8 cellular contexts compared by ENCODE assay signal in the genomic region with DNA sequence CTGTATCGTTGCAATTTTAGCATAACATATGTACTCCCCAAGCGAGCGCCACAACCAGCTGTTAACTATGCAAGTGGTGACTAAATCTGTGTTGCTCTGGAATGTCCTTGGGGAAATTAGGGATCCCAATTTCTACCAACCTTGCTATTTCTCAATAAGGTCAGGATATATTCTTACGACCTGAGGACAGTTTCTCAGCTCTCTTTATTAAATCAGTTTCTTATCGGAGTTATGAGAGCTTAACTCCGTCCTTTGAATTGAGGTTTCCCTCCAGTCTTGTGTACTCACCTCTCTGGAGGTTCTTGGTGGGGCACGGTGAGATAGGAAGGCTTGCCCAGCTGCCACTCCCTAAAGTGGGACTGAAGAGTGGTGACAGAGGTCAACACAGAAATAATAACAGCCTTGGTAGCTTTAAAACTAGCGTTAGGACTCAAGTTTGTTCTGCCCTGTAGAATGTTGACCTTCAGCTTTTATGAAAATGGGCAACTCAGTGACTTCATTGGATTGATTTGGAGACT. TPM values are rescaled to one million over a fixed set of nuclear protein-coding genes. Genes with fewer than 3 reads are reported as not detected.
DNase-seq lines count a peak whose midpoint lies in the region; ATAC-seq, FAIRE-seq and TF ChIP-seq lines count a peak whose summit lies in the region.

No MANE protein-coding gene starts in this region.

- H3K9me3 ChIP-seq in adrenal gland (replicated peaks in 1 of 3) (no peaks in the 10 kb centered on the region), HepG2 (ENCODE audit: low read length) (no peaks in the 10 kb centered on the region), transverse colon (no peaks in the 10 kb centered on the region)

- H3K79me2 ChIP-seq in HepG2 (ENCODE audit: insufficient read depth, low read length): peaks cover 44% of the 10 kb centered on the region

- no peaks in the 10 kb centered on the region for H3K9me3 Mint-ChIP-seq in activated naive CD4-positive, alpha-beta T cell treated with anti-CD3 and anti-CD28 coated beads, Interleukin-2, amount 10 ng/mL, durations not matched to agents 7 days and 5 days

- peak overlapping the region; percentile 100 for H3K9ac ChIP-seq in HepG2 (ENCODE audit: insufficient read depth, low read depth, low read length)

- peaks cover 57% of the 10 kb centered on the region for H3K36me3 Mint-ChIP-seq in activated naive CD4-positive, alpha-beta T cell treated with anti-CD3 and anti-CD28 coated beads, Interleukin-2, amount 10 ng/mL, durations not matched to agents 7 days and 5 days

- CTCF ChIA-PET in activated naive CD4-positive, alpha-beta T cell treated with anti-CD3 and anti-CD28 coated beads, Interleukin-2, amount 10 ng/mL, durations not matched to agents 7 days and 5 days (lab: Charles Lee): interaction anchor here (0.6 to 1.7 kb wide), 9 partner anchors 22 to 260 kb away, joined by 3 to 11 read pairs (median 3); partner anchors contain the start of gene MDC1
- CTCF ChIA-PET in HepG2 (lab: Yijun Ruan, JAX; ENCODE audit: low intra/inter-chr PET ratio, low total read pairs): interaction anchor here (0.9 kb wide), 1 partner anchor 104 kb away, joined by 3 read pairs; no protein-coding TSS in a partner anchor

- intact Hi-C loops in adrenal gland (cut with DNase I) (no loop called here), HepG2 (cut with micrococcal nuclease; ENCODE audit: unreplicated experiment) (loop anchor here (5.0 kb wide), 1 partner anchor 39 kb away; no protein-coding TSS in a partner anchor), transverse colon (cut with DNase I; ENCODE audit: low total_unique reads) (loop anchor here (5.0 kb wide), 2 partner anchors 69 to 104 kb away; partner anchors contain the start of genes PPP1R18 and TUBB)

- H3K4me2 ChIP-seq in HepG2 (ENCODE audit: low read depth, low read length): peak overlapping the region; percentile 78

- peak overlapping the region; percentile 93 for H3K4me3 Mint-ChIP-seq in activated naive CD4-positive, alpha-beta T cell treated with anti-CD3 and anti-CD28 coated beads, Interleukin-2, amount 10 ng/mL, durations not matched to agents 7 days and 5 days

- H3K4me1 Mint-ChIP-seq in activated naive CD4-positive, alpha-beta T cell treated with anti-CD3 and anti-CD28 coated beads, Interleukin-2, amount 10 ng/mL, durations not matched to agents 7 days and 5 days: peaks cover 35% of the 10 kb centered on the region

- no peak for FAIRE-seq in HepG2 (lab: Jason Lieb, UNC)

- H3K36me3 ChIP-seq in adrenal gland (replicated peaks in 1 of 2) (peaks cover 0 to 56% of the 10 kb centered on the region in 2 donors), HepG2 (replicated peaks in 1 of 2; ENCODE audit: control insufficient read depth in 1 of 2, insufficient read depth in 2 of 2, low read length in 2 of 2) (peaks cover 8 to 28% of the 10 kb centered on the region in 2 experiments), transverse colon (peaks cover 0 to 45% (median 22%) of the 10 kb centered on the region in 4 donors)

- WGBS in adrenal gland, 4 donors: 6 to 10% (median 8%) methylated on average over 8 of the region's 8 CpGs
- WGBS in HepG2 (ENCODE audit: low lambda C conversion rate): 1% methylated on average over 8 of the region's 8 CpGs
- WGBS in transverse colon (ENCODE audit: low coverage in 1 of 2), 2 donors: 8 to 12% methylated on average over 8 of the region's 8 CpGs

- no peak for DNase-seq in activated naive CD4-positive, alpha-beta T cell treated with anti-CD3 and anti-CD28 coated beads, Interleukin-2, amount 10 ng/mL, durations not matched to agents 7 days and 5 days
- DNase-seq in activated naive CD4-positive, alpha-beta T cell treated with anti-CD3 and anti-CD28 coated beads, Interleukin-2, amount 50 U/mL, for 16 hours: no peak
- DNase-seq in adrenal gland (no peak), HepG2 (ENCODE audit: low spot score) (peak; percentile 25), transverse colon (peak; percentile 57), NCI-H345 treated with DMSO at 0.1 percent for 48 hours (lab: John Stamatoyannopoulos, UW; ENCODE audit: unreplicated experiment) (no peak), omental fat pad (ENCODE audit: low spot score) (no peak)

- no peak for TF ChIP-seq POLR2A in adrenal gland (IDR thresholded peaks at IDR 0.05)
- TF ChIP-seq POLR2A in HepG2 (IDR thresholded peaks at IDR 0.05; ENCODE audit: insufficient read depth in 1 of 2, low read depth in 2 of 2, low read length in 2 of 2): no peak
- TF ChIP-seq POLR2A in transverse colon (IDR thresholded peaks at IDR 0.05): peak; percentile 35

- no peak for TF ChIP-seq CTCF in adrenal gland (IDR thresholded peaks at IDR 0.05)
- no peak for TF ChIP-seq CTCF in HepG2 (CRISPR knock-in tag; IDR thresholded peaks at IDR 0.05)
- TF ChIP-seq CTCF in transverse colon (IDR thresholded peaks at IDR 0.05): no peak
- no peak for TF ChIP-seq CTCF in omental fat pad (IDR thresholded peaks at IDR 0.05)

- no peaks in the 10 kb centered on the region for H3K27me3 ChIP-seq in adrenal gland
- H3K27me3 ChIP-seq in HepG2 (ENCODE audit: control insufficient read depth in 1 of 2, insufficient read depth in 2 of 2, low read length in 2 of 2): no peaks in the 10 kb centered on the region; a peak in 1 of 5 replicates
- H3K27me3 ChIP-seq in transverse colon: no peaks in the 10 kb centered on the region

- in situ Hi-C loops in HepG2 (cut with HindIII; ENCODE audit: extremely low pct_ligation_motif_present, low pct_unique_long_range_greater_than_20kb) (no loop called here), transverse colon (cut with MboI; ENCODE audit: low pct_ligation_motif_present in 1 of 4, low pct_unique_long_range_greater_than_20kb in 1 of 4, low sequenced_read_pairs in 3 of 4) (no loop called here)

- H2AFZ ChIP-seq in HepG2 (ENCODE audit: low read length): no peak overlapping the region

- H3K4me1 ChIP-seq in adrenal gland (replicated peaks in 1 of 2) (peaks cover 10 to 23% of the 10 kb centered on the region in 2 donors), HepG2 (ENCODE audit: insufficient read depth, low read length) (peaks cover 27% of the 10 kb centered on the region), transverse colon (peaks cover 13 to 30% (median 26%) of the 10 kb centered on the region in 4 donors)

- TF ChIP-seq EP300 in HepG2 (IDR thresholded peaks at IDR 0.05; ENCODE audit: low read depth in 2 of 2, low read length in 2 of 2): no peak
- TF ChIP-seq EP300 in HepG2 (CRISPR knock-in tag; IDR thresholded peaks at IDR 0.05; ENCODE audit: borderline replicate concordance): no peak
- no peak for TF ChIP-seq EP300 in transverse colon (IDR thresholded peaks at IDR 0.05; ENCODE audit: low read depth)

- peak overlapping the region in 3 of 4 donors; percentile 34 to 75 (median 68) for H3K4me3 ChIP-seq in adrenal gland
- H3K4me3 ChIP-seq in HepG2 (replicated peaks in 1 of 3; ENCODE audit: insufficient read depth in 1 of 3, low read depth in 2 of 3, low read length in 3 of 3): peak overlapping the region; percentile 83 to 90 (median 89)
- peak overlapping the region; percentile 43 to 71 (median 66) for H3K4me3 ChIP-seq in transverse colon

- ATAC-seq in HepG2: no peak
- ATAC-seq in HG02970 (IDR thresholded peaks at IDR 0.05; ENCODE audit: low FRiP score, unreplicated experiment): no peak
- ATAC-seq in omental fat pad (ENCODE audit: low FRiP score): no peak

- H3K27ac ChIP-seq in adrenal gland (peak overlapping the region; percentile 55 to 96 (median 92)), HepG2 (ENCODE audit: extremely low read length, insufficient read depth, low read length) (peak overlapping the region; percentile 96), transverse colon (peak overlapping the region; percentile 93 to 98 (median 94))

- no peak for TF ChIP-seq RAD21 in HepG2 (CRISPR knock-in tag; IDR thresholded peaks at IDR 0.05)

- H3K27ac Mint-ChIP-seq in activated naive CD4-positive, alpha-beta T cell treated with anti-CD3 and anti-CD28 coated beads, Interleukin-2, amount 10 ng/mL, durations not matched to agents 7 days and 5 days: peak overlapping the region; percentile 99

- peaks cover 5% of the 10 kb centered on the region for H3K27me3 Mint-ChIP-seq in activated naive CD4-positive, alpha-beta T cell treated with anti-CD3 and anti-CD28 coated beads, Interleukin-2, amount 10 ng/mL, durations not matched to agents 7 days and 5 days

- peaks cover 12% of the 10 kb centered on the region for H4K20me1 ChIP-seq in HepG2 (ENCODE audit: insufficient read depth, low read length)

- BruUV-seq in HepG2 (replicated peaks; lab: Mats Ljungman, UMichigan): no TSS peak

- POLR2A ChIA-PET in HepG2 (lab: Yijun Ruan, JAX): interaction anchor here (0.8 to 2.6 kb wide), 29 partner anchors 8 to 290 kb away, joined by 3 to 36 read pairs (median 7); partner anchors contain the start of genes ABCF1, ATAT1, C6orf136 and DDR1

RNA-seq across cellular contexts. Expression of gene MRPS18B, which starts 0.7 kb away (rescaled TPM):
- total RNA-seq in adrenal gland (100 to 1,000 TPM in 1 of 8 donors, 10 to 100 TPM in 7; 51.0 to 105 (median 74.8) TPM), HepG2 (2016; rRNA removed; fragmentation: Illumina TruSeq; extraction: Trizol) (125 and 143 TPM in 2 replicates), transverse colon (10 to 100 TPM in 3 of 4 donors, 1 to 10 TPM in 1; 6.0 to 61.9 (median 39.4) TPM), omental fat pad (10 to 100 TPM; 35.7 to 67.4 (median 43.0) TPM)
- polyA plus RNA-seq in adrenal gland (10 to 100 TPM; 43.0 to 90.5 (median 48.5) TPM), HepG2 (2011; rRNA removed) (120 and 131 TPM in 2 replicates)
- total RNA-seq in HepG2 (2016; cell fraction: cytosol; rRNA removed; fragmentation: Illumina TruSeq; extraction: Trizol; ENCODE audit: low read depth): 32.6 TPM in 2 replicates
- total RNA-seq in HepG2 (2016; cell fraction: insoluble cytoplasmic fraction; rRNA removed; fragmentation: Illumina TruSeq; extraction: Trizol): 120 and 146 TPM in 2 replicates
- 53.3 and 56.2 TPM in 2 replicates for total RNA-seq in HepG2 (2016; cell fraction: membrane; rRNA removed; fragmentation: Illumina TruSeq; extraction: Trizol)
- total RNA-seq in HepG2 (2016; cell fraction: nucleus; rRNA removed; fragmentation: Illumina TruSeq; extraction: Trizol): 38.3 and 39.9 TPM in 2 replicates
- polyA plus RNA-seq in HepG2 (2011; cell fraction: cytosol; rRNA removed): 137 and 149 TPM in 2 replicates
- 25.6 and 35.8 TPM in 2 replicates for polyA plus RNA-seq in HepG2 (2011; cell fraction: nucleus; rRNA removed)
- 83.8 and 84.0 TPM in 2 replicates for polyA plus RNA-seq in HepG2 (2012)
- polyA plus RNA-seq in HepG2 (2016; cell fraction: cytosol; fragmentation: Illumina TruSeq; extraction: Trizol; ENCODE audit: low read depth): 28.1 and 28.2 TPM in 2 replicates
- polyA plus RNA-seq in HepG2 (2016; cell fraction: insoluble cytoplasmic fraction; fragmentation: Illumina TruSeq; extraction: Trizol; ENCODE audit: low read depth): 143 and 157 TPM in 2 replicates
- 41.0 and 43.8 TPM in 2 replicates for polyA plus RNA-seq in HepG2 (2016; cell fraction: membrane; fragmentation: Illumina TruSeq; extraction: Trizol; ENCODE audit: low read depth)
- 60.4 and 64.4 TPM in 2 replicates for polyA plus RNA-seq in HepG2 (2016; cell fraction: nucleus; fragmentation: Illumina TruSeq; extraction: Trizol; ENCODE audit: insufficient read depth, low read depth)
- polyA minus RNA-seq in HepG2 (2011; rRNA and poly(A)+ RNA removed; ENCODE audit: low replicate concordance): 114 and 157 TPM in 2 replicates
- 64.3 and 74.7 TPM in 2 replicates for polyA minus RNA-seq in HepG2 (2011; cell fraction: cytosol; rRNA and poly(A)+ RNA removed)
- 20.7 and 27.8 TPM in 2 replicates for polyA minus RNA-seq in HepG2 (2011; cell fraction: nucleus; rRNA and poly(A)+ RNA removed)

RNA-seq across cellular contexts. Expression of gene PPP1R10, which starts 1.3 kb away (rescaled TPM):
- 100 to 1,000 TPM in 1 of 8 donors, 10 to 100 TPM in 7; 33.3 to 102 (median 72.0) TPM for total RNA-seq in adrenal gland
- 10 to 100 TPM; 28.8 to 99.1 (median 61.1) TPM for polyA plus RNA-seq in adrenal gland
- 19.5 and 38.4 TPM in 2 replicates for total RNA-seq in HepG2 (2016; rRNA removed; fragmentation: Illumina TruSeq; extraction: Trizol)
- total RNA-seq in HepG2 (2016; cell fraction: cytosol; rRNA removed; fragmentation: Illumina TruSeq; extraction: Trizol; ENCODE audit: low read depth): 5.1 and 5.4 TPM in 2 replicates
- total RNA-seq in HepG2 (2016; cell fraction: insoluble cytoplasmic fraction; rRNA removed; fragmentation: Illumina TruSeq; extraction: Trizol): 13.2 and 42.6 TPM in 2 replicates
- 19.2 and 21.3 TPM in 2 replicates for total RNA-seq in HepG2 (2016; cell fraction: membrane; rRNA removed; fragmentation: Illumina TruSeq; extraction: Trizol)
- 91.7 and 92.9 TPM in 2 replicates for total RNA-seq in HepG2 (2016; cell fraction: nucleus; rRNA removed; fragmentation: Illumina TruSeq; extraction: Trizol)
- 24.2 and 26.3 TPM in 2 replicates for polyA plus RNA-seq in HepG2 (2011; rRNA removed)
- polyA plus RNA-seq in HepG2 (2011; cell fraction: cytosol; rRNA removed): 7.9 and 8.8 TPM in 2 replicates
- polyA plus RNA-seq in HepG2 (2011; cell fraction: nucleus; rRNA removed): 65.0 and 73.1 TPM in 2 replicates
- 21.8 and 27.4 TPM in 2 replicates for polyA plus RNA-seq in HepG2 (2012)
- polyA plus RNA-seq in HepG2 (2016; cell fraction: cytosol; fragmentation: Illumina TruSeq; extraction: Trizol; ENCODE audit: low read depth): 1.3 and 1.7 TPM in 2 replicates
- 13.5 and 21.2 TPM in 2 replicates for polyA plus RNA-seq in HepG2 (2016; cell fraction: insoluble cytoplasmic fraction; fragmentation: Illumina TruSeq; extraction: Trizol; ENCODE audit: low read depth)
- 3.0 and 3.3 TPM in 2 replicates for polyA plus RNA-seq in HepG2 (2016; cell fraction: membrane; fragmentation: Illumina TruSeq; extraction: Trizol; ENCODE audit: low read depth)
- polyA plus RNA-seq in HepG2 (2016; cell fraction: nucleus; fragmentation: Illumina TruSeq; extraction: Trizol; ENCODE audit: insufficient read depth, low read depth): 51.3 and 58.2 TPM in 2 replicates
- polyA minus RNA-seq in HepG2 (2011; rRNA and poly(A)+ RNA removed; ENCODE audit: low replicate concordance): 75.0 and 146 TPM in 2 replicates
- 20.5 and 21.2 TPM in 2 replicates for polyA minus RNA-seq in HepG2 (2011; cell fraction: cytosol; rRNA and poly(A)+ RNA removed)
- 501 and 572 TPM in 2 replicates for polyA minus RNA-seq in HepG2 (2011; cell fraction: nucleus; rRNA and poly(A)+ RNA removed)
- total RNA-seq in transverse colon: 10 to 100 TPM; 35.5 to 62.5 (median 53.8) TPM
- 10 to 100 TPM; 26.3 to 89.4 (median 42.0) TPM for total RNA-seq in omental fat pad

RNA-seq across cellular contexts. Expression of gene ATAT1, which starts 8.3 kb away (rescaled TPM):
- 10 to 100 TPM in 1 of 8 donors, 1 to 10 TPM in 6, under 1 TPM in 1; 0.78 to 10.1 (median 5.9) TPM for total RNA-seq in adrenal gland
- 10 to 100 TPM; 10.1 to 16.3 (median 13.0) TPM for polyA plus RNA-seq in adrenal gland
- 5.4 and 9.2 TPM in 2 replicates for total RNA-seq in HepG2 (2016; rRNA removed; fragmentation: Illumina TruSeq; extraction: Trizol)
- total RNA-seq in HepG2 (2016; cell fraction: cytosol; rRNA removed; fragmentation: Illumina TruSeq; extraction: Trizol; ENCODE audit: low read depth): 3.2 and 3.8 TPM in 2 replicates
- total RNA-seq in HepG2 (2016; cell fraction: insoluble cytoplasmic fraction; rRNA removed; fragmentation: Illumina TruSeq; extraction: Trizol): 4.1 and 8.8 TPM in 2 replicates
- total RNA-seq in HepG2 (2016; cell fraction: membrane; rRNA removed; fragmentation: Illumina TruSeq; extraction: Trizol): 4.9 and 5.1 TPM in 2 replicates
- 15.0 and 18.1 TPM in 2 replicates for total RNA-seq in HepG2 (2016; cell fraction: nucleus; rRNA removed; fragmentation: Illumina TruSeq; extraction: Trizol)
- polyA plus RNA-seq in HepG2 (2011; rRNA removed): 23.4 and 23.6 TPM in 2 replicates
- 10.8 and 11.0 TPM in 2 replicates for polyA plus RNA-seq in HepG2 (2011; cell fraction: cytosol; rRNA removed)
- polyA plus RNA-seq in HepG2 (2011; cell fraction: nucleus; rRNA removed): 109 and 119 TPM in 2 replicates
- polyA plus RNA-seq in HepG2 (2012): 20.0 and 22.9 TPM in 2 replicates
- 5.4 and 5.6 TPM in 2 replicates for polyA plus RNA-seq in HepG2 (2016; cell fraction: cytosol; fragmentation: Illumina TruSeq; extraction: Trizol; ENCODE audit: low read depth)
- polyA plus RNA-seq in HepG2 (2016; cell fraction: insoluble cytoplasmic fraction; fragmentation: Illumina TruSeq; extraction: Trizol; ENCODE audit: low read depth): 9.1 and 11.5 TPM in 2 replicates
- polyA plus RNA-seq in HepG2 (2016; cell fraction: membrane; fragmentation: Illumina TruSeq; extraction: Trizol; ENCODE audit: low read depth): 6.3 and 6.4 TPM in 2 replicates
- 79.3 and 83.9 TPM in 2 replicates for polyA plus RNA-seq in HepG2 (2016; cell fraction: nucleus; fragmentation: Illumina TruSeq; extraction: Trizol; ENCODE audit: insufficient read depth, low read depth)
- polyA minus RNA-seq in HepG2 (2011; rRNA and poly(A)+ RNA removed; ENCODE audit: low replicate concordance): 1.2 and 8.8 TPM in 2 replicates
- polyA minus RNA-seq in HepG2 (2011; cell fraction: cytosol; rRNA and poly(A)+ RNA removed): 5.5 and 8.2 TPM in 2 replicates
- 26.5 and 34.9 TPM in 2 replicates for polyA minus RNA-seq in HepG2 (2011; cell fraction: nucleus; rRNA and poly(A)+ RNA removed)
- total RNA-seq in transverse colon: 100 to 1,000 TPM in 1 of 4 donors, 10 to 100 TPM in 3; 10.6 to 174 (median 22.2) TPM
- 1 to 10 TPM; 3.2 to 7.1 (median 5.8) TPM for total RNA-seq in omental fat pad

RNA-seq across cellular contexts. Expression of gene C6orf136, which starts 28.6 kb away (rescaled TPM):
- 10 to 100 TPM in 7 of 8 donors, 1 to 10 TPM in 1; 1.8 to 25.7 (median 17.3) TPM for total RNA-seq in adrenal gland
- 10 to 100 TPM; 20.0 to 73.7 (median 49.7) TPM for polyA plus RNA-seq in adrenal gland
- total RNA-seq in HepG2 (2016; rRNA removed; fragmentation: Illumina TruSeq; extraction: Trizol): 9.2 and 12.0 TPM in 2 replicates
- total RNA-seq in HepG2 (2016; cell fraction: cytosol; rRNA removed; fragmentation: Illumina TruSeq; extraction: Trizol; ENCODE audit: low read depth): 33.8 and 41.8 TPM in 2 replicates
- 8.9 and 10.1 TPM in 2 replicates for total RNA-seq in HepG2 (2016; cell fraction: insoluble cytoplasmic fraction; rRNA removed; fragmentation: Illumina TruSeq; extraction: Trizol)
- 12.4 and 18.6 TPM in 2 replicates for total RNA-seq in HepG2 (2016; cell fraction: membrane; rRNA removed; fragmentation: Illumina TruSeq; extraction: Trizol)
- 12.8 and 13.7 TPM in 2 replicates for total RNA-seq in HepG2 (2016; cell fraction: nucleus; rRNA removed; fragmentation: Illumina TruSeq; extraction: Trizol)
- polyA plus RNA-seq in HepG2 (2011; rRNA removed): 26.2 and 30.1 TPM in 2 replicates
- polyA plus RNA-seq in HepG2 (2011; cell fraction: cytosol; rRNA removed): 17.0 and 17.6 TPM in 2 replicates
- polyA plus RNA-seq in HepG2 (2011; cell fraction: nucleus; rRNA removed): 79.6 and 93.9 TPM in 2 replicates
- polyA plus RNA-seq in HepG2 (2012): 22.0 and 33.4 TPM in 2 replicates
- polyA plus RNA-seq in HepG2 (2016; cell fraction: cytosol; fragmentation: Illumina TruSeq; extraction: Trizol; ENCODE audit: low read depth): 10.0 and 11.2 TPM in 2 replicates
- polyA plus RNA-seq in HepG2 (2016; cell fraction: insoluble cytoplasmic fraction; fragmentation: Illumina TruSeq; extraction: Trizol; ENCODE audit: low read depth): 12.8 and 17.8 TPM in 2 replicates
- 15.4 and 15.6 TPM in 2 replicates for polyA plus RNA-seq in HepG2 (2016; cell fraction: membrane; fragmentation: Illumina TruSeq; extraction: Trizol; ENCODE audit: low read depth)
- 42.7 and 49.6 TPM in 2 replicates for polyA plus RNA-seq in HepG2 (2016; cell fraction: nucleus; fragmentation: Illumina TruSeq; extraction: Trizol; ENCODE audit: insufficient read depth, low read depth)
- 24.3 and 32.9 TPM in 2 replicates for polyA minus RNA-seq in HepG2 (2011; rRNA and poly(A)+ RNA removed; ENCODE audit: low replicate concordance)
- 13.4 and 18.0 TPM in 2 replicates for polyA minus RNA-seq in HepG2 (2011; cell fraction: cytosol; rRNA and poly(A)+ RNA removed)
- polyA minus RNA-seq in HepG2 (2011; cell fraction: nucleus; rRNA and poly(A)+ RNA removed): 13.8 and 16.6 TPM in 2 replicates
- 100 to 1,000 TPM in 1 of 4 donors, 10 to 100 TPM in 3; 49.1 to 301 (median 63.5) TPM for total RNA-seq in transverse colon
- total RNA-seq in omental fat pad: 10 to 100 TPM in 1 of 4 donors, 1 to 10 TPM in 3; 4.7 to 11.2 (median 7.3) TPM

RNA-seq across cellular contexts. Expression of gene ABCF1, which starts 47.1 kb away (rescaled TPM):
- 10 to 100 TPM; 24.6 to 53.1 (median 36.2) TPM for total RNA-seq in adrenal gland
- polyA plus RNA-seq in adrenal gland: 10 to 100 TPM; 18.7 to 75.2 (median 41.3) TPM
- total RNA-seq in HepG2 (2016; rRNA removed; fragmentation: Illumina TruSeq; extraction: Trizol): 98.9 and 104 TPM in 2 replicates
- total RNA-seq in HepG2 (2016; cell fraction: cytosol; rRNA removed; fragmentation: Illumina TruSeq; extraction: Trizol; ENCODE audit: low read depth): 8.1 and 8.9 TPM in 2 replicates
- total RNA-seq in HepG2 (2016; cell fraction: insoluble cytoplasmic fraction; rRNA removed; fragmentation: Illumina TruSeq; extraction: Trizol): 89.2 and 106 TPM in 2 replicates
- 23.0 and 27.5 TPM in 2 replicates for total RNA-seq in HepG2 (2016; cell fraction: membrane; rRNA removed; fragmentation: Illumina TruSeq; extraction: Trizol)
- 61.2 and 71.0 TPM in 2 replicates for total RNA-seq in HepG2 (2016; cell fraction: nucleus; rRNA removed; fragmentation: Illumina TruSeq; extraction: Trizol)
- polyA plus RNA-seq in HepG2 (2011; rRNA removed): 25.4 and 33.7 TPM in 2 replicates
- 35.0 and 35.5 TPM in 2 replicates for polyA plus RNA-seq in HepG2 (2011; cell fraction: cytosol; rRNA removed)
- polyA plus RNA-seq in HepG2 (2011; cell fraction: nucleus; rRNA removed): 75.1 and 116 TPM in 2 replicates
- 50.5 and 61.2 TPM in 2 replicates for polyA plus RNA-seq in HepG2 (2012)
- 5.5 and 7.0 TPM in 2 replicates for polyA plus RNA-seq in HepG2 (2016; cell fraction: cytosol; fragmentation: Illumina TruSeq; extraction: Trizol; ENCODE audit: low read depth)
- polyA plus RNA-seq in HepG2 (2016; cell fraction: insoluble cytoplasmic fraction; fragmentation: Illumina TruSeq; extraction: Trizol; ENCODE audit: low read depth): 87.5 and 108 TPM in 2 replicates
- polyA plus RNA-seq in HepG2 (2016; cell fraction: membrane; fragmentation: Illumina TruSeq; extraction: Trizol; ENCODE audit: low read depth): 13.4 and 16.7 TPM in 2 replicates
- polyA plus RNA-seq in HepG2 (2016; cell fraction: nucleus; fragmentation: Illumina TruSeq; extraction: Trizol; ENCODE audit: insufficient read depth, low read depth): 107 and 118 TPM in 2 replicates
- polyA minus RNA-seq in HepG2 (2011; rRNA and poly(A)+ RNA removed; ENCODE audit: low replicate concordance): 69.0 and 79.0 TPM in 2 replicates
- 37.8 and 41.4 TPM in 2 replicates for polyA minus RNA-seq in HepG2 (2011; cell fraction: cytosol; rRNA and poly(A)+ RNA removed)
- 51.5 and 64.8 TPM in 2 replicates for polyA minus RNA-seq in HepG2 (2011; cell fraction: nucleus; rRNA and poly(A)+ RNA removed)
- 10 to 100 TPM; 33.0 to 52.0 (median 40.1) TPM for total RNA-seq in transverse colon
- 10 to 100 TPM; 34.4 to 86.0 (median 51.1) TPM for total RNA-seq in omental fat pad

Comparison
In these comparisons a context has a peak if more than half of its experiments do, and no peak if none do; other contexts are left out.
1. DNase-seq: peak in HepG2 (single experiment) and transverse colon (single experiment); none in activated naive CD4-positive, alpha-beta T cell treated with anti-CD3 and anti-CD28 coated beads, Interleukin-2, amount 10 ng/mL, durations not matched to agents 7 days and 5 days (single experiment), activated naive CD4-positive, alpha-beta T cell treated with anti-CD3 and anti-CD28 coated beads, Interleukin-2, amount 50 U/mL, for 16 hours (single experiment), adrenal gland (0 of 7), NCI-H345 treated with DMSO at 0.1 percent for 48 hours (single experiment) and omental fat pad (single experiment).
2. intact Hi-C loops: an anchor here in HepG2 (5.0 kb wide) and transverse colon (5.0 kb wide); none called in adrenal gland.
3. Peak in every context shown above with its lines, with median percentiles within 50 percentile points of each other: H3K27ac ChIP-seq and H3K4me3 ChIP-seq.